Comparison of ENCODE assay signal across 8 cellular contexts in the genomic region with DNA sequence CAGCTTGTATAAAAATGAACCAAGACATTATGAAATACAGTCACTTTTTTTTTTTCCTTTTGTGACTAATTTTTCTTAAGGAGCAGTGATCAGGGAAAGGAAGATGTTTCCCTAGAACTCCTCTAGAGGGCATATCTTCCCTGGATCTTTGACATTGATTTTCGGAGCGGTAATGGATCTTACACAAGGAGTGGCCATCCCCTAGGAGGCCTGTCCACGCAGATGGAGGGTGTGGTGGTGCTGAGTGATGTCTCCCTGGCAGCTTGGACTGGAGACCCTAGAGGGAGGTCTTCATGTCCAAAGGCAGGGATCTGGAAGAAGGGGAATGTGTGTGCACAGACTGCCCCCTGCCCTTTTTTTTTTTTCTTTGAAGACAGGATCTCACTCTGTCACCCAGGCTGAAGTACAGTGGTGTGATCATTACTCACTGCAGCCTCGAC. TPM values are rescaled to one million over a fixed set of nuclear protein-coding genes. Genes with fewer than 3 reads are reported as not detected.
DNase-seq lines count a peak whose midpoint lies in the region; ATAC-seq, FAIRE-seq and TF ChIP-seq lines count a peak whose summit lies in the region.

No MANE protein-coding gene starts in this region.

- no peaks in the 10 kb centered on the region for H3K9me3 ChIP-seq in neural progenitor cell (ENCODE audit: low read depth)
- H3K9me3 ChIP-seq in naive thymus-derived CD4-positive, alpha-beta T cell (ENCODE audit: control insufficient read depth in 2 of 3, low read length in 3 of 3) = no peaks in the 10 kb centered on the region

- H3K9ac ChIP-seq in neural progenitor cell = no peak overlapping the region

- H2AFZ ChIP-seq in neural progenitor cell (replicated peaks) = no peak overlapping the region

- no peak overlapping the region for H3K27ac ChIP-seq in neural progenitor cell
- no peak overlapping the region for H3K27ac ChIP-seq in naive thymus-derived CD4-positive, alpha-beta T cell (ENCODE audit: low read depth, low read length)

- no peaks in the 10 kb centered on the region for H4K20me1 ChIP-seq in neural progenitor cell (ENCODE audit: low read depth)

- no peak for ATAC-seq in naive thymus-derived CD4-positive, alpha-beta T cell
- ATAC-seq in HG03196 (IDR thresholded peaks at IDR 0.05; ENCODE audit: unreplicated experiment) = no peak

- H3K4me1 Mint-ChIP-seq in neural progenitor cell = peaks cover 3% of the 10 kb centered on the region
- no peaks in the 10 kb centered on the region for H3K4me1 Mint-ChIP-seq in naive thymus-derived CD4-positive, alpha-beta T cell

- POLR2A ChIA-PET in naive thymus-derived CD4-positive, alpha-beta T cell (lab: Charles Lee) = no interaction called here

- H3K36me3 ChIP-seq in neural progenitor cell = no peaks in the 10 kb centered on the region
- H3K36me3 ChIP-seq in naive thymus-derived CD4-positive, alpha-beta T cell (ENCODE audit: control insufficient read depth in 2 of 3, insufficient read depth in 3 of 3, low read length in 3 of 3) = no peaks in the 10 kb centered on the region

- intact Hi-C loops in naive thymus-derived CD4-positive, alpha-beta T cell (cut with micrococcal nuclease) = no loop called here

- H3K36me3 Mint-ChIP-seq in neural progenitor cell = no peaks in the 10 kb centered on the region
- H3K36me3 Mint-ChIP-seq in naive thymus-derived CD4-positive, alpha-beta T cell = no peaks in the 10 kb centered on the region

- H3K4me3 ChIP-seq in epithelial cell of esophagus (ENCODE audit: low read length) = no peak overlapping the region
- no peak overlapping the region for H3K4me3 ChIP-seq in neural progenitor cell
- no peak overlapping the region for H3K4me3 ChIP-seq in naive thymus-derived CD4-positive, alpha-beta T cell (ENCODE audit: low read length)

- no peaks in the 10 kb centered on the region for H3F3A ChIP-seq in neural progenitor cell (ENCODE audit: low read depth)

- no peaks in the 10 kb centered on the region for H3K27me3 ChIP-seq in neural progenitor cell
- H3K27me3 ChIP-seq in naive thymus-derived CD4-positive, alpha-beta T cell (ENCODE audit: control insufficient read depth in 2 of 2, insufficient read depth in 2 of 2, low read length in 2 of 2) = no peaks in the 10 kb centered on the region

- FAIRE-seq in D721Med (lab: Jason Lieb, UNC) = no peak

- peak; percentile 19 for TF ChIP-seq CTCF in D721Med (IDR thresholded peaks at IDR 0.05; ENCODE audit: insufficient read depth, missing control alignments)
- TF ChIP-seq CTCF in epithelial cell of esophagus (IDR thresholded peaks at IDR 0.05; ENCODE audit: insufficient read depth, low read depth, low read length, missing control alignments) = peak; percentile 64
- TF ChIP-seq CTCF in neural progenitor cell (IDR thresholded peaks at IDR 0.05) = peak; percentile 45

- no peak overlapping the region for H3K4me3 Mint-ChIP-seq in neural progenitor cell
- no peak overlapping the region for H3K4me3 Mint-ChIP-seq in naive thymus-derived CD4-positive, alpha-beta T cell

- H3K9me3 Mint-ChIP-seq in neural progenitor cell = no peaks in the 10 kb centered on the region
- H3K9me3 Mint-ChIP-seq in naive thymus-derived CD4-positive, alpha-beta T cell = no peaks in the 10 kb centered on the region

- no peaks in the 10 kb centered on the region for H3K4me1 ChIP-seq in neural progenitor cell
- no peaks in the 10 kb centered on the region for H3K4me1 ChIP-seq in naive thymus-derived CD4-positive, alpha-beta T cell (ENCODE audit: control insufficient read depth in 2 of 2, insufficient read depth in 2 of 2, low read length in 2 of 2)

- H3K4me2 ChIP-seq in neural progenitor cell = no peak overlapping the region

- no peaks in the 10 kb centered on the region for H3K79me2 ChIP-seq in neural progenitor cell (ENCODE audit: low read depth)

- CTCF ChIA-PET in naive thymus-derived CD4-positive, alpha-beta T cell (lab: Charles Lee) = interaction anchor here (0.6 kb wide), 1 partner anchor 201 kb away, joined by 4 read pairs; no protein-coding TSS in a partner anchor

- H3K27me3 Mint-ChIP-seq in neural progenitor cell (ENCODE audit: insufficient read depth, low read depth) = no peaks in the 10 kb centered on the region
- H3K27me3 Mint-ChIP-seq in naive thymus-derived CD4-positive, alpha-beta T cell = peaks cover 0 to 13% (median 0%) of the 10 kb centered on the region in 5 donors

- no peak for DNase-seq in D721Med (ENCODE audit: insufficient read length, low spot score)
- DNase-seq in NCI-H2227 treated with DMSO at 0.1 percent for 48 hours (lab: John Stamatoyannopoulos, UW) = peak; percentile 23
- DNase-seq in epithelial cell of esophagus (ENCODE audit: low read depth) = peak; percentile 80
- peak; percentile 23 for DNase-seq in neural progenitor cell (ENCODE audit: low spot score)
- no peak for DNase-seq in naive thymus-derived CD4-positive, alpha-beta T cell
- DNase-seq in midbrain (lab: John Stamatoyannopoulos, UW) = no peak
- no peak for DNase-seq in NCI-H446 treated with DMSO at 0.1 percent for 48 hours (lab: John Stamatoyannopoulos, UW)

- no peak overlapping the region for H3K27ac Mint-ChIP-seq in neural progenitor cell
- peak overlapping the region in 1 of 9 donors; percentile 8 for H3K27ac Mint-ChIP-seq in naive thymus-derived CD4-positive, alpha-beta T cell

RNA-seq across cellular contexts. Expression of gene KIFC1, which starts 7.0 kb away (rescaled TPM):
- 93.9 and 179 TPM in 2 replicates for total RNA-seq in neural progenitor cell (ENCODE audit: low replicate concordance)
- total RNA-seq in naive thymus-derived CD4-positive, alpha-beta T cell = 10 to 100 TPM in 1 of 5 experiments, 1 to 10 TPM in 3, under 1 TPM in 1; 0.65 to 87.9 (median 1.6) TPM
- polyA plus RNA-seq in naive thymus-derived CD4-positive, alpha-beta T cell = under 1 TPM; 0.18 to 0.92 TPM

RNA-seq across cellular contexts. Expression of gene PHF1, which starts 26.2 kb away (rescaled TPM):
- 25.6 and 55.8 TPM in 2 replicates for total RNA-seq in neural progenitor cell (ENCODE audit: low replicate concordance)
- 100 to 1,000 TPM in 4 of 5 experiments, 10 to 100 TPM in 1; 37.8 to 356 (median 235) TPM for total RNA-seq in naive thymus-derived CD4-positive, alpha-beta T cell
- 10 to 100 TPM; 58.6 to 88.3 TPM for polyA plus RNA-seq in naive thymus-derived CD4-positive, alpha-beta T cell

RNA-seq across cellular contexts. Expression of gene CUTA, which starts 33.3 kb away (rescaled TPM):
- total RNA-seq in neural progenitor cell (ENCODE audit: low replicate concordance) = 118 and 186 TPM in 2 replicates
- total RNA-seq in naive thymus-derived CD4-positive, alpha-beta T cell = 100 to 1,000 TPM; 148 to 235 (median 158) TPM
- polyA plus RNA-seq in naive thymus-derived CD4-positive, alpha-beta T cell = 100 to 1,000 TPM; 389 to 466 TPM

RNA-seq across cellular contexts. Expression of gene SYNGAP1, which starts 35.3 kb away (rescaled TPM):
- total RNA-seq in neural progenitor cell (ENCODE audit: low replicate concordance) = 14.1 and 29.7 TPM in 2 replicates
- 10 to 100 TPM; 35.5 to 94.1 (median 57.9) TPM for total RNA-seq in naive thymus-derived CD4-positive, alpha-beta T cell
- polyA plus RNA-seq in naive thymus-derived CD4-positive, alpha-beta T cell = 1 to 10 TPM in 1 of 2 donors, under 1 TPM in 1; 0.48 to 2.3 TPM

Comparison
In these comparisons a context has a peak if more than half of its experiments do, and no peak if none do; other contexts are left out.
1. DNase-seq: peak in NCI-H2227 treated with DMSO at 0.1 percent for 48 hours (single experiment), epithelial cell of esophagus (single experiment) and neural progenitor cell (single experiment); none in D721Med (single experiment), naive thymus-derived CD4-positive, alpha-beta T cell (0 of 9), midbrain (single experiment) and NCI-H446 treated with DMSO at 0.1 percent for 48 hours (single experiment).
2. Peak in every context shown above with its lines, with median percentiles within 50 percentile points of each other: CTCF ChIP-seq.